In genomic region chr11:86728562-86728961, GRCh38 we compare ENCODE assay signal across 34 cellular contexts.
"Had no signal": no experiment of that assay in that cellular context is flagged by ENCODE, and none has a peak within 500 bp of the region (broad histone marks: within the 10 kb centered on the region; RNA-seq: fewer than 3 reads in every experiment).

No MANE protein-coding gene starts in this region.

- H3K27me3 ChIP-seq: adrenal gland, body of pancreas, esophagus squamous epithelium, gastroesophageal sphincter, heart left ventricle had no signal

- H3K4me1 ChIP-seq: adrenal gland, body of pancreas, gastroesophageal sphincter, heart left ventricle had no signal

- ATAC-seq: activated CD4-positive, alpha-beta T cell treated with anti-CD3 and anti-CD28 coated beads for 36 hours; activated CD8-positive, alpha-beta memory T cell treated with anti-CD3 and anti-CD28 coated beads, Interleukin-2, amount 10 ng/mL, durations not matched to agents 7 days and 5 days; activated CD8-positive, alpha-beta T cell treated with anti-CD3 and anti-CD28 coated beads, Interleukin-2, amount 10 ng/mL, durations not matched to agents 7 days and 5 days; activated naive CD8-positive, alpha-beta T cell treated with anti-CD3 and anti-CD28 coated beads, Interleukin-2, amount 50 U/mL, for 24 hours; body of pancreas; effector memory CD8-positive, alpha-beta T cell; gastroesophageal sphincter; heart left ventricle; T-helper 17 cell had no signal

- H3K4me3 Mint-ChIP-seq: activated CD4-positive, alpha-beta memory T cell treated with anti-CD3 and anti-CD28 coated beads for 36 hours; activated CD4-positive, alpha-beta T cell treated with anti-CD3 and anti-CD28 coated beads for 36 hours; activated CD4-positive, alpha-beta T cell treated with anti-CD3 and anti-CD28 coated beads, Interleukin-2, amount 10 ng/mL, durations not matched to agents 24 days and 14 days; activated CD8-positive, alpha-beta memory T cell treated with anti-CD3 and anti-CD28 coated beads, Interleukin-2, amount 10 ng/mL, durations not matched to agents 7 days and 5 days; activated CD8-positive, alpha-beta T cell treated with anti-CD3 and anti-CD28 coated beads, Interleukin-2, amount 10 ng/mL, durations not matched to agents 7 days and 5 days; activated naive CD4-positive, alpha-beta T cell treated with anti-CD3 and anti-CD28 coated beads for 36 hours; activated naive CD4-positive, alpha-beta T cell treated with anti-CD3 and anti-CD28 coated beads, Interleukin-2, amount 50 U/mL, for 24 hours; activated naive CD8-positive, alpha-beta T cell treated with anti-CD3 and anti-CD28 coated beads for 36 hours; activated naive CD8-positive, alpha-beta T cell treated with anti-CD3 and anti-CD28 coated beads, Interleukin-2, amount 50 U/mL, for 24 hours; activated T-helper 1 cell treated with anti-CD3 and anti-CD28 coated beads, Interleukin-12 subunit alpha, Interleukin-12 subunit beta, Interleukin-2, Interleukin-4 antibody, amounts not matched to agents 30 ng/mL and 10 ng/mL and 1 ng/mL, durations not matched to agents 14 hours and 24 hours and 36 hours; effector memory CD8-positive, alpha-beta T cell; T-helper 17 cell; T-helper 2 cell treated with Interferon-gamma antibody and Interleukin-4, amounts not matched to agents 5 μg/mL and 100 μg/mL, for 36 hours had no signal

- H3K4me3 ChIP-seq: adrenal gland, body of pancreas, esophagus squamous epithelium, gastroesophageal sphincter, heart left ventricle had no signal

- H3K4me1 Mint-ChIP-seq: activated CD4-positive, alpha-beta T cell treated with anti-CD3 and anti-CD28 coated beads for 36 hours; activated CD4-positive, alpha-beta T cell treated with anti-CD3 and anti-CD28 coated beads, Interleukin-2, amount 10 ng/mL, durations not matched to agents 24 days and 14 days; activated CD8-positive, alpha-beta memory T cell treated with anti-CD3 and anti-CD28 coated beads, Interleukin-2, amount 10 ng/mL, durations not matched to agents 7 days and 5 days; activated naive CD4-positive, alpha-beta T cell treated with anti-CD3 and anti-CD28 coated beads, Interleukin-2, amount 50 U/mL, for 24 hours; activated naive CD8-positive, alpha-beta T cell treated with anti-CD3 and anti-CD28 coated beads for 36 hours; activated naive CD8-positive, alpha-beta T cell treated with anti-CD3 and anti-CD28 coated beads, Interleukin-2, amount 50 U/mL, for 24 hours; T-helper 17 cell had no signal

- H3K27ac ChIP-seq: adrenal gland, body of pancreas, esophagus squamous epithelium, gastroesophageal sphincter, heart left ventricle had no signal

- DNase-seq: activated CD4-positive, alpha-beta memory T cell treated with anti-CD3 and anti-CD28 coated beads for 36 hours; activated CD4-positive, alpha-beta T cell treated with anti-CD3 and anti-CD28 coated beads for 36 hours; activated CD4-positive, alpha-beta T cell treated with anti-CD3 and anti-CD28 coated beads, Interleukin-2, amount 10 ng/mL, durations not matched to agents 24 days and 14 days; activated CD4-positive, CD25-positive, alpha-beta regulatory T cell; activated CD4-positive, CD25-positive, alpha-beta regulatory T cell treated with anti-CD3 and anti-CD28 coated beads, Interleukin-2, amount 50 U/mL, for 72 hours; activated CD8-positive, alpha-beta memory T cell treated with anti-CD3 and anti-CD28 coated beads, Interleukin-2, amount 10 ng/mL, durations not matched to agents 7 days and 5 days; activated CD8-positive, alpha-beta memory T cell treated with anti-CD3 and anti-CD28 coated beads, Interleukin-2, amount 50 U/mL, for 4 hours; activated CD8-positive, alpha-beta T cell treated with anti-CD3 and anti-CD28 coated beads, Interleukin-2, amount 10 ng/mL, durations not matched to agents 7 days and 5 days; activated effector memory CD4-positive, alpha-beta T cell treated with anti-CD3 and anti-CD28 coated beads, Interleukin-2, amount 50 U/mL, for 16 hours; activated naive CD4-positive, alpha-beta T cell treated with anti-CD3 and anti-CD28 coated beads for 36 hours; activated naive CD8-positive, alpha-beta T cell treated with anti-CD3 and anti-CD28 coated beads for 36 hours; activated naive CD8-positive, alpha-beta T cell treated with anti-CD3 and anti-CD28 coated beads, Interleukin-2, amount 50 U/mL, for 24 hours; activated T-cell treated with anti-CD3 and anti-CD28 coated beads, Interleukin-2, amount 50 U/mL, for 1 hour; activated T-cell treated with anti-CD3 and anti-CD28 coated beads, Interleukin-2, amount 50 U/mL, for 48 hours; adrenal gland; amygdala; aorta; body of pancreas; caudate nucleus; cortex of kidney; dermis blood vessel endothelial cell; effector CD4-positive, alpha-beta T cell; effector memory CD8-positive, alpha-beta T cell; esophagus squamous epithelium; foreskin melanocyte; heart left ventricle; T-helper 17 cell; T1000 had no signal

- H3K36me3 Mint-ChIP-seq: activated CD4-positive, alpha-beta memory T cell treated with anti-CD3 and anti-CD28 coated beads for 36 hours; activated CD8-positive, alpha-beta memory T cell treated with anti-CD3 and anti-CD28 coated beads, Interleukin-2, amount 10 ng/mL, durations not matched to agents 7 days and 5 days; activated naive CD4-positive, alpha-beta T cell treated with anti-CD3 and anti-CD28 coated beads, Interleukin-2, amount 50 U/mL, for 24 hours; activated naive CD8-positive, alpha-beta T cell treated with anti-CD3 and anti-CD28 coated beads for 36 hours had no signal

- H3K27ac Mint-ChIP-seq: activated CD4-positive, alpha-beta memory T cell treated with anti-CD3 and anti-CD28 coated beads for 36 hours; activated CD4-positive, alpha-beta T cell treated with anti-CD3 and anti-CD28 coated beads for 36 hours; activated CD4-positive, alpha-beta T cell treated with anti-CD3 and anti-CD28 coated beads, Interleukin-2, amount 10 ng/mL, durations not matched to agents 24 days and 14 days; activated CD8-positive, alpha-beta memory T cell treated with anti-CD3 and anti-CD28 coated beads, Interleukin-2, amount 10 ng/mL, durations not matched to agents 7 days and 5 days; activated CD8-positive, alpha-beta T cell treated with anti-CD3 and anti-CD28 coated beads, Interleukin-2, amount 10 ng/mL, durations not matched to agents 7 days and 5 days; activated naive CD4-positive, alpha-beta T cell treated with anti-CD3 and anti-CD28 coated beads for 36 hours; activated naive CD4-positive, alpha-beta T cell treated with anti-CD3 and anti-CD28 coated beads, Interleukin-2, amount 50 U/mL, for 24 hours; activated naive CD8-positive, alpha-beta T cell treated with anti-CD3 and anti-CD28 coated beads for 36 hours; activated naive CD8-positive, alpha-beta T cell treated with anti-CD3 and anti-CD28 coated beads, Interleukin-2, amount 50 U/mL, for 24 hours; activated T-helper 1 cell treated with anti-CD3 and anti-CD28 coated beads, Interleukin-12 subunit alpha, Interleukin-12 subunit beta, Interleukin-2, Interleukin-4 antibody, amounts not matched to agents 30 ng/mL and 10 ng/mL and 1 ng/mL, durations not matched to agents 14 hours and 24 hours and 36 hours; activated T-helper 2 cell treated with anti-CD3 and anti-CD28 coated beads, Interferon-gamma antibody, Interleukin-2, Interleukin-4, amounts not matched to agents 10 μg/mL and 5 μg/mL and 100 μg/mL, durations not matched to agents 14 hours and 24 hours and 36 hours; effector memory CD8-positive, alpha-beta T cell; T-helper 17 cell; T-helper 2 cell treated with Interferon-gamma antibody and Interleukin-4, amounts not matched to agents 5 μg/mL and 100 μg/mL, for 36 hours had no signal

- H3K36me3 ChIP-seq: adrenal gland, esophagus squamous epithelium, gastroesophageal sphincter, heart left ventricle had no signal

- H3K27me3 Mint-ChIP-seq: T-helper 17 cell had no signal

- FAIRE-seq: colon had no signal

- H3K9me3 Mint-ChIP-seq: activated naive CD4-positive, alpha-beta T cell treated with anti-CD3 and anti-CD28 coated beads, Interleukin-2, amount 50 U/mL, for 24 hours; activated T-helper 1 cell treated with anti-CD3 and anti-CD28 coated beads, Interleukin-12 subunit alpha, Interleukin-12 subunit beta, Interleukin-2, Interleukin-4 antibody, amounts not matched to agents 30 ng/mL and 10 ng/mL and 1 ng/mL, durations not matched to agents 14 hours and 24 hours and 36 hours had no signal

- H3K9me3 ChIP-seq: adrenal gland, body of pancreas, esophagus squamous epithelium, gastroesophageal sphincter had no signal
